Comparison of ENCODE assay signal across 1 cellular context in genomic region chr1:38013027-38013588, GRCh38.
TF ChIP-seq lines count a peak whose summit lies in the region.

No MANE protein-coding gene starts in this region.

TF ChIP-seq in K562, 482 proteins besides CTCF, POLR2A, EP300 and RAD21 (continued from another document):
- no peak for TF ChIP-seq ARID3B (CRISPR knock-in tag; IDR thresholded peaks at IDR 0.05; ENCODE audit: borderline replicate concordance)
- no peak for TF ChIP-seq FOXA3 (CRISPR knock-in tag; conservative IDR thresholded peaks at IDR 0.05 in 1 of 2, IDR thresholded peaks at IDR 0.05 in 1 of 2)
- no peak for TF ChIP-seq KLF16 (IDR thresholded peaks at IDR 0.05)
- TF ChIP-seq, protein P1, sequence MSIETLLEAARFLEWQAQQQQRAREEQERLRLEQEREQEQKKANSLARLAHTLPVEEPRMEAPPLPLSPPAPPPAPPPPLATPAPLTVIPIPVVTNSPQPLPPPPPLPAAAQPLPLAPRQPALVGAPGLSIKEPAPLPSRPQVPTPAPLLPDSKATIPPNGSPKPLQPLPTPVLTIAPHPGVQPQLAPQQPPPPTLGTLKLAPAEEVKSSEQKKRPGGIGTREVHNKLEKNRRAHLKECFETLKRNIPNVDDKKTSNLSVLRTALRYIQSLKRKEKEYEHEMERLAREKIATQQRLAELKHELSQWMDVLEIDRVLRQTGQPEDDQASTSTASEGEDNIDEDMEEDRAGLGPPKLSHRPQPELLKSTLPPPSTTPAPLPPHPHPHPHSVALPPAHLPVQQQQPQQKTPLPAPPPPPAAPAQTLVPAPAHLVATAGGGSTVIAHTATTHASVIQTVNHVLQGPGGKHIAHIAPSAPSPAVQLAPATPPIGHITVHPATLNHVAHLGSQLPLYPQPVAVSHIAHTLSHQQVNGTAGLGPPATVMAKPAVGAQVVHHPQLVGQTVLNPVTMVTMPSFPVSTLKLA (conservative IDR thresholded peaks at IDR 0.05) = no peak
- no peak for TF ChIP-seq ZNF583 (CRISPR knock-in tag; IDR thresholded peaks at IDR 0.05)
- no peak for TF ChIP-seq ZNF12 (CRISPR knock-in tag; IDR thresholded peaks at IDR 0.05)
- no peak for TF ChIP-seq ZNF778 (CRISPR knock-in tag; IDR thresholded peaks at IDR 0.05)
